Comparison of ENCODE assay signal across 8 cellular contexts in the genomic region with DNA sequence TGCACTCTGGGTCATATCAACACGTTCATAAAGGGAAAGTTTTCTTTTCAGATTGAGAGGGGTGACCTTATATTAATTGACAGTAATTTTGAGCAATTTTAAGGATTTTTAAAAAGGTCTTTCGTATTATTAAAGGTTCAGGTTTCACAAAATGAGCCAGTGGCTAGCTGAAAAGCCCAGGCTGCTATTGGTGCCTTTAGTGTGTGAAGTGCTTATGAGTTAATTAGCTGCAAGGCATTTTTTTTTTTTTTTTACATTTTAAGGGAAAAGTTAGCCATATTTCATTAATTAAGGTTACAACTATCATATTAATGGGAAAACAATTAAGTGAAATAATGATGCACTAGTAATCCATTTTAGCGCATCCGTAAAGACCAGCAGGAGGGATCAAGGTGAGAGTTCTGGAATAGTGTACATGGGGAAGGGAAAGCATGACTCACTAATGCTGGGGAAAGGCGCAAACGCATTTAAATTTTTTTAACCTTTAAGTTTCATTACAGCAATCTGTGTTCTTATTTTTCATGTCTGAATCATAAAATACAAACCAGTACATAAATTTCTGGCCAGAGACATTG.
DNase-seq lines count a peak whose midpoint lies in the region; ATAC-seq, FAIRE-seq and TF ChIP-seq lines count a peak whose summit lies in the region.

No MANE protein-coding gene starts in this region.

- no peak overlapping the region for H2BK12ac ChIP-seq in H9 (ENCODE audit: insufficient read length, low read depth, low read length)

- no peaks in the 10 kb centered on the region for H4K20me1 ChIP-seq in H9 (ENCODE audit: control insufficient read depth, insufficient read depth, insufficient read length)
- no peaks in the 10 kb centered on the region for H4K20me1 ChIP-seq in keratinocyte (ENCODE audit: control insufficient read depth, extremely low read depth, insufficient read depth, low read length)

- H2AFZ ChIP-seq in H9 (ENCODE audit: low read length), result no peak overlapping the region
- H2AFZ ChIP-seq in keratinocyte (ENCODE audit: control insufficient read depth, low read length), result no peak overlapping the region

- no peak overlapping the region for H3K4ac ChIP-seq in H9 (ENCODE audit: low read depth, low read length)

- TF ChIP-seq CTCF in H9 (conservative IDR thresholded peaks at IDR 0.05) (no peak), keratinocyte (optimal IDR thresholded peaks at IDR 0.05 in 1 of 3, IDR thresholded peaks at IDR 0.05 in 1 of 3, conservative IDR thresholded peaks at IDR 0.05 in 1 of 3; ENCODE audit: extremely low read depth in 1 of 3, insufficient read depth in 2 of 3, low read length in 3 of 3) (no peak)

- peak overlapping the region in 2 of 3 experiments; percentile 10 to 73; a peak in 2 of 7 replicates for H3K27ac Mint-ChIP-seq in H9

- no peak overlapping the region for H4K5ac ChIP-seq in H9 (ENCODE audit: insufficient read length, low read depth, low read length)

- peak overlapping the region in 1 of 3 experiments; percentile 26 for H3K4me3 ChIP-seq in keratinocyte (ENCODE audit: control insufficient read depth in 2 of 3, extremely low read depth in 1 of 3, insufficient read depth in 2 of 3, low read depth in 1 of 3, low read length in 3 of 3)

- H3K36me3 Mint-ChIP-seq in H9 (ENCODE audit: insufficient read depth in 1 of 3, low read depth in 3 of 3), result no peaks in the 10 kb centered on the region

- no peaks in the 10 kb centered on the region for H3K9me3 Mint-ChIP-seq in H9

- no peaks in the 10 kb centered on the region for H3K27me3 ChIP-seq in H9 (ENCODE audit: insufficient read depth, low read length)
- no peaks in the 10 kb centered on the region for H3K27me3 ChIP-seq in keratinocyte (ENCODE audit: control insufficient read depth, extremely low read depth, insufficient read depth, low read length)

- H4K8ac ChIP-seq in H9 (replicated peaks; ENCODE audit: insufficient read length, low read depth, low read length), result no peak overlapping the region

- peaks cover 44 to 49% of the 10 kb centered on the region in 2 experiments for H3K4me1 Mint-ChIP-seq in H9

- H3K9ac ChIP-seq in H9 (ENCODE audit: extremely low read depth, insufficient read length, low read length), result no peak overlapping the region
- H3K9ac ChIP-seq in keratinocyte (ENCODE audit: control insufficient read depth, extremely low read depth, insufficient read depth, low read length), result no peak overlapping the region

- no peak overlapping the region for H2BK20ac ChIP-seq in H9 (ENCODE audit: low read depth, low read length, poor library complexity, severe bottlenecking)

- H2BK120ac ChIP-seq in H9 (ENCODE audit: low read depth, low read length, poor library complexity, severe bottlenecking), result no peak overlapping the region

- H3K4me1 ChIP-seq in H9 (ENCODE audit: insufficient read depth, low read length) (no peaks in the 10 kb centered on the region; the same call in 1 of the 2 replicates), keratinocyte (ENCODE audit: control insufficient read depth, extremely low read depth, insufficient read depth, low read length) (peaks cover 17% of the 10 kb centered on the region)

- no peak overlapping the region for H3K18ac ChIP-seq in H9 (ENCODE audit: insufficient read length, low read depth, low read length)

- H3K9me3 ChIP-seq in H9 (ENCODE audit: control insufficient read depth, low read depth, low read length), result no peaks in the 10 kb centered on the region
- H3K9me3 ChIP-seq in keratinocyte (ENCODE audit: control insufficient read depth, low read depth, low read length), result no peaks in the 10 kb centered on the region

- H2BK15ac ChIP-seq in H9 (ENCODE audit: low read depth, low read length), result no peak overlapping the region

- no peak overlapping the region for H3K23ac ChIP-seq in H9 (ENCODE audit: insufficient read length, low read depth, low read length)

- H3T11ph ChIP-seq in H9 (ENCODE audit: low read length), result no peak overlapping the region

- H3K79me1 ChIP-seq in H9 (ENCODE audit: insufficient read depth, low read depth, low read length, poor library complexity, severe bottlenecking), result no peaks in the 10 kb centered on the region

- no peak overlapping the region for H3K4me3 Mint-ChIP-seq in H9

- H3K79me2 ChIP-seq in H9 (ENCODE audit: insufficient read depth, low read length) (no peaks in the 10 kb centered on the region), keratinocyte (ENCODE audit: control insufficient read depth, insufficient read depth, low read length) (no peaks in the 10 kb centered on the region)

- no peak overlapping the region for H2BK5ac ChIP-seq in H9 (ENCODE audit: insufficient read length, low read length)

- FAIRE-seq in keratinocyte (lab: Jason Lieb, UNC), result peak; percentile 20

- no CpG with 5 or more reads among the region's 6 CpGs for WGBS in H9 (ENCODE audit: extremely low coverage, insufficient read length, low lambda C conversion rate)

- no peaks in the 10 kb centered on the region for H3K9me1 ChIP-seq in keratinocyte (ENCODE audit: control insufficient read depth, extremely low read depth, insufficient read depth, low read length)

- H3K36me3 ChIP-seq in keratinocyte (ENCODE audit: control insufficient read depth in 2 of 2, extremely low read depth in 1 of 2, insufficient read depth in 2 of 2, low read length in 2 of 2), result no peaks in the 10 kb centered on the region

- no peak overlapping the region for H3K56ac ChIP-seq in H9 (ENCODE audit: insufficient read length, low read depth, low read length)

- H3K27ac ChIP-seq in H9 (ENCODE audit: insufficient read length, low read depth, low read length) (no peak overlapping the region), keratinocyte (ENCODE audit: control insufficient read depth, insufficient read depth, low read length) (peak overlapping the region; percentile 11)

- H3K4me2 ChIP-seq in H9 (ENCODE audit: insufficient read depth, insufficient read length, low read length) (no peak overlapping the region), keratinocyte (ENCODE audit: control insufficient read depth, extremely low read depth, insufficient read depth, low read depth, low read length) (peak overlapping the region; percentile 78)

- H3K27me3 Mint-ChIP-seq in H9 (ENCODE audit: low read depth), result no peaks in the 10 kb centered on the region

- no peak for DNase-seq in H9
- no peak for DNase-seq in keratinocyte (ENCODE audit: low read depth, low spot score)
- no peak for DNase-seq in cortex of kidney (lab: John Stamatoyannopoulos, UW)
- DNase-seq in pons (ENCODE audit: low spot score), result no peak
- no peak for DNase-seq in DMS53 treated with DMSO at 0.1 percent for 48 hours (lab: John Stamatoyannopoulos, UW; ENCODE audit: unreplicated experiment)
- DNase-seq in amygdala (lab: John Stamatoyannopoulos, UW), result no peak

- H2AK5ac ChIP-seq in H9 (ENCODE audit: insufficient read length, low read length), result no peak overlapping the region

- ATAC-seq in GM18861 (IDR thresholded peaks at IDR 0.05; ENCODE audit: unreplicated experiment), result peak; percentile 27
- peak; percentile 7 for ATAC-seq in HG03575 (IDR thresholded peaks at IDR 0.05; ENCODE audit: extremely low read depth, insufficient number of reproducible peaks, low FRiP score, unreplicated experiment)

- no peak overlapping the region for H4K91ac ChIP-seq in H9 (ENCODE audit: insufficient read length, low read depth, low read length)

- dilution Hi-C loops in keratinocyte (cut with MboI; ENCODE audit: extremely low pct_ligation_motif_present, low sequenced_read_pairs), result no loop called here

- H3K14ac ChIP-seq in H9 (ENCODE audit: insufficient read depth, low read length), result no peak overlapping the region

- no peaks in the 10 kb centered on the region for H3K23me2 ChIP-seq in H9 (ENCODE audit: insufficient read length, low read depth, low read length, poor library complexity, severe bottlenecking)
